ENCODE assay signal across 8 cellular contexts in genomic region chr20:58907481-58908137, GRCh38. TPM values are rescaled to one million over a fixed set of nuclear protein-coding genes. Genes with fewer than 3 reads are reported as not detected.
DNase-seq lines count a peak whose midpoint lies in the region; ATAC-seq and TF ChIP-seq lines count a peak whose summit lies in the region.

No MANE protein-coding gene starts in this region.

- 0 out of 2 replicates have a peak overlapping the region, but pooled peaks have one; percentile 6 for H2AFZ ChIP-seq in GM23248
- no peak overlapping the region for H2AFZ ChIP-seq in KMS-11 (ENCODE audit: low read depth)

- intact Hi-C loops in heart right ventricle (cut with DNase I) = loop anchor here in 4 of 10 donors (2.0 to 5.0 kb wide), 3 partner anchors 15 to 125 kb away; partner anchors contain the start of genes ATP5F1E (in 3 of the 4) and NELFCD (in 1 of the 4)

- H3K9me3 ChIP-seq in GM23248 (ENCODE audit: low read depth) (no peaks in the 10 kb centered on the region), SJCRH30 (replicated peaks) (no peaks in the 10 kb centered on the region), heart right ventricle (no peaks in the 10 kb centered on the region)

- peak; percentile 91 to 98 (median 97) for ATAC-seq in heart right ventricle

- H3K4me3 ChIP-seq in GM23248 (peak overlapping the region; percentile 61), KMS-11 (IDR thresholded peaks at IDR 0.05; ENCODE audit: insufficient read depth, low read depth, low read length) (no peak overlapping the region), SJCRH30 (no peak overlapping the region), heart right ventricle (peak overlapping the region in 8 of 10 donors; percentile 6 to 44 (median 32))

- H3F3A ChIP-seq in GM23248 (ENCODE audit: insufficient read depth) = peaks cover 62% of the 10 kb centered on the region

- H4K20me1 ChIP-seq in GM23248 (ENCODE audit: insufficient read depth) (peaks cover 3% of the 10 kb centered on the region; the same call in 1 of the 2 replicates), KMS-11 (ENCODE audit: insufficient read depth) (no peaks in the 10 kb centered on the region)

- H3K4me1 ChIP-seq in GM23248 (ENCODE audit: insufficient read depth) (peaks cover 18% of the 10 kb centered on the region), KMS-11 (ENCODE audit: low read depth, poor library complexity, severe bottlenecking) (peaks cover 93% of the 10 kb centered on the region), SJCRH30 (peaks cover 31% of the 10 kb centered on the region), heart right ventricle (peaks cover 16 to 76% (median 51%) of the 10 kb centered on the region in 9 donors)

- no peaks in the 10 kb centered on the region for H3K9me2 ChIP-seq in GM23248 (ENCODE audit: insufficient read depth)

- DNase-seq in GM10266 (ENCODE audit: extremely low spot score) = peak; percentile 85
- peak; percentile 100 for DNase-seq in GM23248
- peak; percentile 96 for DNase-seq in SJCRH30
- peak; percentile 72 to 97 for DNase-seq in heart right ventricle
- peak; percentile 93 for DNase-seq in pulmonary artery endothelial cell (ENCODE audit: low read depth, low spot score)
- DNase-seq in NCI-H1436 (lab: John Stamatoyannopoulos, UW) = no peak

- peak overlapping the region; percentile 85 for H3K4me2 ChIP-seq in GM23248 (ENCODE audit: unreplicated experiment)
- H3K4me2 ChIP-seq in KMS-11 = peak overlapping the region; percentile 85

- 6 to 7% methylated on average over 10 of the region's 10 CpGs for WGBS in GM23248 (ENCODE audit: low coverage in 1 of 2, low lambda C conversion rate in 2 of 2, missing lambda C conversion rate in 2 of 2), 2 experiments
- WGBS in heart right ventricle, 2 donors = 4 to 6% methylated on average over 10 of the region's 10 CpGs

- H3K27me3 ChIP-seq in GM23248 (replicated peaks; ENCODE audit: insufficient read depth) (no peaks in the 10 kb centered on the region), KMS-11 (ENCODE audit: insufficient read depth, low read depth) (no peaks in the 10 kb centered on the region), SJCRH30 (no peaks in the 10 kb centered on the region), heart right ventricle (no peaks in the 10 kb centered on the region)

- TF ChIP-seq CTCF in GM10266 (IDR thresholded peaks at IDR 0.05; ENCODE audit: control insufficient read depth, insufficient read depth, low read depth, missing control alignments) (no peak), KMS-11 (conservative IDR thresholded peaks at IDR 0.05; ENCODE audit: low read depth, low read length) (no peak), heart right ventricle (IDR thresholded peaks at IDR 0.05) (no peak)

- peaks cover 64% of the 10 kb centered on the region for H3K79me2 ChIP-seq in GM23248 (ENCODE audit: insufficient read depth)
- peaks cover 48% of the 10 kb centered on the region for H3K79me2 ChIP-seq in KMS-11 (ENCODE audit: insufficient read depth, low read depth)

- H3K9ac ChIP-seq in GM23248 (peak overlapping the region; percentile 71), KMS-11 (peak overlapping the region; percentile 34)

- H3K27ac ChIP-seq in GM23248 (peak overlapping the region; percentile 86), KMS-11 (peak overlapping the region; percentile 78), SJCRH30 (no peak overlapping the region), angular gyrus (ENCODE audit: low read depth, low read length) (peak overlapping the region; percentile 59), heart right ventricle (peak overlapping the region; percentile 44 to 93 (median 82))

- in situ Hi-C loops in GM23248 (cut with MboI) = no loop called here

- H3K36me3 ChIP-seq in GM23248 (ENCODE audit: low read depth) = peaks cover 84% of the 10 kb centered on the region
- H3K36me3 ChIP-seq in KMS-11 (ENCODE audit: insufficient read depth) = peaks cover 35% of the 10 kb centered on the region
- peaks cover 98% of the 10 kb centered on the region for H3K36me3 ChIP-seq in SJCRH30
- peaks cover 0 to 94% (median 61%) of the 10 kb centered on the region in 9 donors for H3K36me3 ChIP-seq in heart right ventricle

RNA-seq across cellular contexts. Expression of gene GNAS, which starts 55.1 kb away (rescaled TPM):
- total RNA-seq in GM23248 (2014; rRNA removed; shearing (Covaris generic)) = 804 and 904 TPM in 2 replicates
- 421 and 424 TPM in 2 replicates for polyA plus RNA-seq in GM23248 (2016; fragmentation: Nextera tagmentation; extraction: Ambion mirVana)
- 2,094 and 2,122 TPM in 2 replicates for total RNA-seq in SJCRH30 (2014; rRNA removed; shearing (Covaris generic))
- total RNA-seq in heart right ventricle = 1,000 to 10,000 TPM; 1,348 to 2,208 (median 1,783) TPM
- polyA plus RNA-seq in heart right ventricle = 1,000 to 10,000 TPM; 1,614 to 5,181 TPM
- 316 and 352 TPM in 2 replicates for total RNA-seq in pulmonary artery endothelial cell

RNA-seq across cellular contexts. Expression of gene GNAS-AS1, which starts 56.9 kb away (rescaled TPM):
- 0.25 and 0.97 TPM in 2 replicates for total RNA-seq in GM23248 (2014; rRNA removed; shearing (Covaris generic))
- 0.77 and 1.0 TPM in 2 replicates for polyA plus RNA-seq in GM23248 (2016; fragmentation: Nextera tagmentation; extraction: Ambion mirVana)
- not detected in 2 replicates for total RNA-seq in SJCRH30 (2014; rRNA removed; shearing (Covaris generic))
- 1 to 10 TPM in 1 of 10 donors, under 1 TPM in 9; 0.15 to 1.5 (median 0.41) TPM for total RNA-seq in heart right ventricle
- polyA plus RNA-seq in heart right ventricle = 1 to 10 TPM in 1 of 2 donors, under 1 TPM in 1; 0.06 to 1.1 TPM
- 0.07 and 0.11 TPM in 2 replicates for total RNA-seq in pulmonary artery endothelial cell

Comparison
In these comparisons a context has a peak if more than half of its experiments do, and no peak if none do; other contexts are left out.
1. H3K4me3 ChIP-seq: peak in GM23248 (single experiment) and heart right ventricle (8 of 10); none in KMS-11 (single experiment) and SJCRH30 (single experiment).